ENCODE assay signal across 16 cellular contexts in the genomic region with DNA sequence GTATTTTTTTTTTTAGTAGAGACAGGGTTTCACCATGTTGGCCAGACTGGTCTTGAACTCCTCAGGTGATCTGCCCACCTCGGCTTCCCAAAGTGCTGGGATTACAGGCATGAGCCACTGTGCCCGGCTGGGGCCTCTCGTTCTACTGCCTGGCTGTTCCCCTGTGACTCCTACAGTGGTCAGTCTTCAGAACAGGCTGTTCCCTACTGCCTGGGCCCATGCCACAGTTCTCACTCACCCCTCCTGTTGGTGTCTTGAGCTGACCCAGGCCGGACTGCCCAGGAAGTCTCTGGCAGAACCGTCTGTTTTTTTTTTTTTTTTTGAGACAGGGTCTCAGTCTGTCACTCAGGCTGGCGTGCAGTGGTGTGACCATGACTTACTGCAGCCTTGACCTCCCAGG. TPM values are rescaled to one million over a fixed set of nuclear protein-coding genes. Genes with fewer than 3 reads are reported as not detected.
DNase-seq lines count a peak whose midpoint lies in the region; ATAC-seq and TF ChIP-seq lines count a peak whose summit lies in the region.
"Had no signal": no experiment of that assay in that cellular context is flagged by ENCODE, and none has a peak within 500 bp of the region (broad histone marks: within the 10 kb centered on the region; RNA-seq: fewer than 3 reads in every experiment).

No MANE protein-coding gene starts in this region.

- no peak overlapping the region for H3K27ac Mint-ChIP-seq in osteocyte (ENCODE audit: unreplicated experiment)
- H3K27ac Mint-ChIP-seq: H9 had no signal

- H3K9me3 Mint-ChIP-seq in osteocyte (ENCODE audit: unreplicated experiment) = no peaks in the 10 kb centered on the region
- H3K9me3 Mint-ChIP-seq: CD14-positive monocyte, H9 had no signal

- intact Hi-C loops in Right ventricle myocardium superior (cut with DNase I) = no loop called here
- intact Hi-C loops in Right ventricle myocardium inferior (cut with DNase I) = loop anchor here (10.0 kb wide), 1 partner anchor 229 kb away; a partner anchor contains a TSS
- intact Hi-C loops in sciatic nerve (cut with DNase I) = no loop called here
- intact Hi-C loops in upper lobe of right lung (cut with DNase I) = no loop called here
- intact Hi-C loops in vagina (cut with DNase I) = loop anchor here (10.0 kb wide), 1 partner anchor 281 kb away; no protein-coding TSS in a partner anchor
- intact Hi-C loops in lower leg skin (cut with DNase I; ENCODE audit: low total_unique reads) = no loop called here

- no peak for TF ChIP-seq CTCF in liver (IDR thresholded peaks at IDR 0.05; ENCODE audit: low read depth, low read length, missing input control)
- TF ChIP-seq CTCF in upper lobe of right lung (IDR thresholded peaks at IDR 0.05) = no peak
- no peak for TF ChIP-seq CTCF in vagina (IDR thresholded peaks at IDR 0.05)
- TF ChIP-seq CTCF in osteocyte (IDR thresholded peaks at IDR 0.05) = no peak
- no peak for TF ChIP-seq CTCF in lower leg skin (IDR thresholded peaks at IDR 0.05)

- H3K9ac ChIP-seq in liver (ENCODE audit: low read depth in 1 of 2, low read length in 2 of 2) = no peak overlapping the region

- H3K36me3 Mint-ChIP-seq in osteocyte (ENCODE audit: unreplicated experiment) = peaks cover 3% of the 10 kb centered on the region

- H3K4me1 ChIP-seq in liver (ENCODE audit: control insufficient read depth in 4 of 4, insufficient read depth in 4 of 4, low read length in 3 of 4) = peaks cover 17 to 63% (median 47%) of the 10 kb centered on the region in 4 donors
- peaks cover 16% of the 10 kb centered on the region for H3K4me1 ChIP-seq in upper lobe of right lung
- H3K4me1 ChIP-seq in vagina = peaks cover 5% of the 10 kb centered on the region

- no peak for ATAC-seq in Right ventricle myocardium superior (ENCODE audit: poor library complexity)
- no peak for ATAC-seq in Right ventricle myocardium inferior
- peak; percentile 28 for ATAC-seq in sciatic nerve
- ATAC-seq in upper lobe of right lung = no peak

- H3K4me3 ChIP-seq in liver (ENCODE audit: low read depth in 1 of 3, low read length in 3 of 3) = no peak overlapping the region
- no peak overlapping the region for H3K4me3 ChIP-seq in upper lobe of right lung
- no peak overlapping the region for H3K4me3 ChIP-seq in vagina
- no peak overlapping the region for H3K4me3 ChIP-seq in lower leg skin (ENCODE audit: low read depth, poor library complexity, severe bottlenecking)

- H3K4me3 Mint-ChIP-seq in osteocyte (ENCODE audit: unreplicated experiment) = no peak overlapping the region
- H3K4me3 Mint-ChIP-seq: CD14-positive monocyte, H9 had no signal

- no peaks in the 10 kb centered on the region for H3K27me3 Mint-ChIP-seq in osteocyte (ENCODE audit: unreplicated experiment)

- H3K27ac ChIP-seq in liver (ENCODE audit: low read depth in 1 of 2, low read length in 2 of 2) = peak overlapping the region; percentile 65 to 89
- peak overlapping the region; percentile 42 for H3K27ac ChIP-seq in upper lobe of right lung
- no peak overlapping the region for H3K27ac ChIP-seq in vagina

- TF ChIP-seq POLR2A in vagina (IDR thresholded peaks at IDR 0.05) (no peak), lower leg skin (IDR thresholded peaks at IDR 0.05) (no peak)

- TF ChIP-seq RAD21 in liver (IDR thresholded peaks at IDR 0.05) = no peak

- H3K9me3 ChIP-seq in liver (ENCODE audit: control insufficient read depth in 4 of 4, low read length in 3 of 4) (no peaks in the 10 kb centered on the region), upper lobe of right lung (no peaks in the 10 kb centered on the region), vagina (no peaks in the 10 kb centered on the region)

- 46% methylated on average over 6 of the region's 6 CpGs for WGBS in liver
- WGBS in lower leg skin, 2 donors = 69 to 74% methylated on average over 6 of the region's 6 CpGs

- peak; percentile 48 for DNase-seq in Right ventricle myocardium superior
- no peak for DNase-seq in Right ventricle myocardium inferior (ENCODE audit: missing footprints)
- DNase-seq in sciatic nerve (ENCODE audit: low spot score) = no peak
- DNase-seq in upper lobe of right lung = no peak
- DNase-seq in vagina (ENCODE audit: extremely low spot score in 2 of 2) = no peak
- no peak for DNase-seq in osteocyte (ENCODE audit: extremely low spot score, unreplicated experiment)
- DNase-seq in lower leg skin (ENCODE audit: low spot score in 2 of 2) = no peak
- DNase-seq: COR-L47, H9, Karpas-422, NCI-H187 treated with DMSO at 0.1 percent for 48 hours, NCI-H446, NCI-H748 treated with DMSO at 0.1 percent for 48 hours had no signal

- H3K27me3 ChIP-seq in liver (ENCODE audit: control insufficient read depth in 4 of 4, insufficient read depth in 4 of 4, low read length in 3 of 4) = no peaks in the 10 kb centered on the region
- H3K27me3 ChIP-seq in upper lobe of right lung = no peaks in the 10 kb centered on the region
- H3K27me3 ChIP-seq in vagina = no peaks in the 10 kb centered on the region

- H3K4me1 Mint-ChIP-seq in osteocyte (ENCODE audit: unreplicated experiment) = peaks cover 15% of the 10 kb centered on the region
- H3K4me1 Mint-ChIP-seq: CD14-positive monocyte had no signal

- H3K36me3 ChIP-seq in liver (ENCODE audit: control insufficient read depth in 4 of 4, insufficient read depth in 3 of 4, low read depth in 1 of 4, low read length in 3 of 4) (peaks cover 0 to 2% (median 0%) of the 10 kb centered on the region in 4 donors), upper lobe of right lung (no peaks in the 10 kb centered on the region), vagina (peaks cover 0 to 14% of the 10 kb centered on the region in 2 donors)

TF ChIP-seq in liver, 16 proteins besides CTCF, POLR2A, EP300 and RAD21:
- no peak for TF ChIP-seq EGR1 (IDR thresholded peaks at IDR 0.05; ENCODE audit: low read depth in 2 of 2)

RNA-seq across cellular contexts. Expression of a gene that starts 3.3 kb away (rescaled TPM):
- total RNA-seq in Right ventricle myocardium superior = 1.8 TPM
- 2.2 TPM for total RNA-seq in Right ventricle myocardium inferior
- 1 to 10 TPM; 1.5 to 6.3 TPM for total RNA-seq in liver
- polyA plus RNA-seq in liver = 1 to 10 TPM; 2.6 TPM
- 5.2 TPM for total RNA-seq in sciatic nerve
- 9.6 TPM for total RNA-seq in upper lobe of right lung
- 3.2 TPM for total RNA-seq in vagina
- 8.3 and 9.6 TPM in 2 replicates for total RNA-seq in osteocyte
- total RNA-seq in lower leg skin = 1 to 10 TPM; 2.7 to 8.4 (median 4.5) TPM
- polyA plus RNA-seq: CD14-positive monocyte had no signal

RNA-seq across cellular contexts. Expression of a gene that starts 23.2 kb away (rescaled TPM):
- total RNA-seq in Right ventricle myocardium superior (0.08 TPM), Right ventricle myocardium inferior (0.11 TPM), liver (under 1 TPM in 1 of 2 donors, not detected in 1; 0.33 TPM), sciatic nerve (1.2 TPM), upper lobe of right lung (46.8 TPM), vagina (115 TPM), osteocyte (not detected in 2 replicates), lower leg skin (100 to 1,000 TPM; 285 to 514 (median 315) TPM)
- under 1 TPM; 0.03 to 0.21 TPM for polyA plus RNA-seq in liver
- total RNA-seq: A172 had no signal
- polyA plus RNA-seq: CD14-positive monocyte had no signal

RNA-seq across cellular contexts. Expression of a gene that starts 24.9 kb away (rescaled TPM):
- 7.6 TPM for total RNA-seq in Right ventricle myocardium superior
- 9.4 TPM for total RNA-seq in Right ventricle myocardium inferior
- total RNA-seq in liver = 10 to 100 TPM; 12.0 to 18.3 TPM
- polyA plus RNA-seq in liver = 10 to 100 TPM; 14.6 to 30.0 TPM
- total RNA-seq in sciatic nerve = 8.1 TPM
- 10.9 TPM for total RNA-seq in upper lobe of right lung
- 10.3 TPM for total RNA-seq in vagina
- total RNA-seq in osteocyte = 23.7 and 25.2 TPM in 2 replicates
- total RNA-seq in lower leg skin = 10 to 100 TPM; 43.7 to 57.9 (median 49.7) TPM

RNA-seq across cellular contexts. Expression of a gene that starts 24.9 kb away (rescaled TPM):
- total RNA-seq in Right ventricle myocardium superior = 83.6 TPM
- total RNA-seq in Right ventricle myocardium inferior = 80.9 TPM
- 100 to 1,000 TPM in 1 of 2 donors, 10 to 100 TPM in 1; 81.1 to 293 TPM for total RNA-seq in liver
- polyA plus RNA-seq in liver = 10 to 100 TPM; 33.3 to 45.7 TPM
- total RNA-seq in sciatic nerve = 64.6 TPM
- 75.2 TPM for total RNA-seq in upper lobe of right lung
- 50.6 TPM for total RNA-seq in vagina
- 48.0 and 53.4 TPM in 2 replicates for total RNA-seq in osteocyte
- total RNA-seq in lower leg skin = 100 to 1,000 TPM in 1 of 4 donors, 10 to 100 TPM in 3; 71.2 to 102 (median 81.3) TPM

Comparison
In these comparisons a context has a peak if more than half of its experiments do, and no peak if none do; other contexts are left out.
1. intact Hi-C loops: an anchor here in Right ventricle myocardium inferior (10.0 kb wide) and vagina (10.0 kb wide); none called in Right ventricle myocardium superior, sciatic nerve, upper lobe of right lung and lower leg skin.
2. RNA of a gene that starts 23.2 kb away (total RNA-seq): 285 to 514 TPM in lower leg skin, 115 TPM in vagina (single experiment) and 46.8 TPM in upper lobe of right lung (single experiment); 1.2 TPM in sciatic nerve (single experiment), 0.33 TPM in liver, 0.11 TPM in Right ventricle myocardium inferior (single experiment), 0.08 TPM in Right ventricle myocardium superior (single experiment) and not detected in osteocyte; every median in the first group is over 10 times any median in the second.